In the genomic region with DNA sequence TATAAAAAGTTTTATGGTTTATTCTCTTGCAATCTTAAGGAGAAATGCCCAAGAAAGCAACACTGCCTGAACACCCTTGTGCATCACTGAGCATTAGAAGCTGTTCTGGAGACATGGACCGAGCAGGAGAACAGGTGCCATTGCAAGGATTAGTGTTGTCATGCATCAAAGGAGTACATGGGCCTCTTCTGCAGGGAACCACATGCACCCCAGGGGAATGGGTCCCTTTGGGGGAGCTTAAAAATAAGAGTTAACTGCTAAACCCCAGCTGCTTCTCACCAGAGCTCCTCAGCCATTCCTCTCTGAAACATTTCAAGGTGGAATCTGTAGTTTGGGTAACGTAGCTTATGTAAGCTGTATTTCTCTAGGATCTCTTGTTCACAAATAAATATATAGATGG, we compare ENCODE assay signal across 24 cellular contexts.
"Had no signal": no experiment of that assay in that cellular context is flagged by ENCODE, and none has a peak within 500 bp of the region (broad histone marks: within the 10 kb centered on the region; RNA-seq: fewer than 3 reads in every experiment).

No MANE protein-coding gene starts in this region.

- H3K4me3 ChIP-seq: cardiac muscle cell had no signal

- H3K4me3 Mint-ChIP-seq: activated CD8-positive, alpha-beta T cell treated with anti-CD3 and anti-CD28 coated beads, Interleukin-2, amount 10 ng/mL, durations not matched to agents 7 days and 5 days; activated naive CD8-positive, alpha-beta T cell treated with anti-CD3 and anti-CD28 coated beads, Interleukin-2, amount 50 U/mL, for 24 hours; T-helper 1 cell treated with Interleukin-12 subunit alpha and Interleukin-12 subunit beta and Interleukin-4 antibody, amounts not matched to agents 30 μg/mL and 1 μg/mL, for 36 hours; WTC11 had no signal

- H3K36me3 Mint-ChIP-seq: activated naive CD4-positive, alpha-beta T cell treated with anti-CD3 and anti-CD28 coated beads, Interleukin-2, amount 50 U/mL, for 72 hours had no signal

- H3K27ac ChIP-seq: brain microvascular endothelial cell, cardiac muscle cell had no signal

- DNase-seq: activated CD4-positive, alpha-beta T cell treated with anti-CD3 and anti-CD28 coated beads for 48 hours; activated CD4-positive, alpha-beta T cell treated with anti-CD3 and anti-CD28 coated beads, Interleukin-2, amount 50 U/mL, for 4 hours; activated CD4-positive, CD25-positive, alpha-beta regulatory T cell treated with anti-CD3 and anti-CD28 coated beads, Interleukin-2, amount 50 U/mL, for 72 hours; activated CD8-positive, alpha-beta memory T cell treated with anti-CD3 and anti-CD28 coated beads, Interleukin-2, amount 50 U/mL, for 48 hours; activated CD8-positive, alpha-beta T cell treated with anti-CD3 and anti-CD28 coated beads, Interleukin-2, amount 10 ng/mL, durations not matched to agents 7 days and 5 days; activated effector memory CD4-positive, alpha-beta T cell treated with anti-CD3 and anti-CD28 coated beads, Interleukin-2, amount 50 U/mL, for 16 hours; activated naive CD4-positive, alpha-beta T cell treated with Interleukin-2 at 50 U/mL for 16 hours; activated naive CD8-positive, alpha-beta T cell treated with anti-CD3 and anti-CD28 coated beads, Interleukin-2, amount 50 U/mL, for 24 hours; activated T-cell treated with anti-CD3 and anti-CD28 coated beads, Interleukin-2, amount 50 U/mL, for 1 hour; amniotic stem cell; brain microvascular endothelial cell; MM.1S; NCI-H1105 treated with DMSO at 0.1 percent for 48 hours; NCI-H1436 treated with DMSO at 0.1 percent for 48 hours; NCI-H187; NCI-H2081; NCI-H446 treated with DMSO at 0.1 percent for 48 hours; NCI-H526; PC-3; SHP77 treated with DMSO at 0.1 percent for 48 hours had no signal

- H3K27me3 Mint-ChIP-seq: activated naive CD8-positive, alpha-beta T cell treated with anti-CD3 and anti-CD28 coated beads, Interleukin-2, amount 50 U/mL, for 24 hours had no signal

- H3K4me1 Mint-ChIP-seq: activated naive CD8-positive, alpha-beta T cell treated with anti-CD3 and anti-CD28 coated beads, Interleukin-2, amount 50 U/mL, for 24 hours had no signal

- ATAC-seq: activated CD8-positive, alpha-beta T cell treated with anti-CD3 and anti-CD28 coated beads, Interleukin-2, amount 10 ng/mL, durations not matched to agents 7 days and 5 days; activated naive CD4-positive, alpha-beta T cell treated with anti-CD3 and anti-CD28 coated beads, Interleukin-2, amount 50 U/mL, for 72 hours; activated naive CD8-positive, alpha-beta T cell treated with anti-CD3 and anti-CD28 coated beads, Interleukin-2, amount 50 U/mL, for 24 hours; PC-3; WTC11 had no signal

- H3K36me3 ChIP-seq: brain microvascular endothelial cell, cardiac muscle cell had no signal

- H3K9me3 Mint-ChIP-seq: activated naive CD4-positive, alpha-beta T cell treated with anti-CD3 and anti-CD28 coated beads, Interleukin-2, amount 50 U/mL, for 72 hours; activated naive CD8-positive, alpha-beta T cell treated with anti-CD3 and anti-CD28 coated beads, Interleukin-2, amount 50 U/mL, for 24 hours; T-helper 1 cell treated with Interleukin-12 subunit alpha and Interleukin-12 subunit beta and Interleukin-4 antibody, amounts not matched to agents 30 μg/mL and 1 μg/mL, for 36 hours had no signal

- H3K27ac Mint-ChIP-seq: activated CD8-positive, alpha-beta T cell treated with anti-CD3 and anti-CD28 coated beads, Interleukin-2, amount 10 ng/mL, durations not matched to agents 7 days and 5 days; activated naive CD4-positive, alpha-beta T cell treated with anti-CD3 and anti-CD28 coated beads, Interleukin-2, amount 50 U/mL, for 72 hours; activated naive CD8-positive, alpha-beta T cell treated with anti-CD3 and anti-CD28 coated beads, Interleukin-2, amount 50 U/mL, for 24 hours; T-helper 1 cell treated with Interleukin-12 subunit alpha and Interleukin-12 subunit beta and Interleukin-4 antibody, amounts not matched to agents 30 μg/mL and 1 μg/mL, for 36 hours; WTC11 had no signal

- H3K27me3 ChIP-seq: brain microvascular endothelial cell, cardiac muscle cell had no signal
